Comparison of ENCODE assay signal across 1 cellular context in the genomic region with DNA sequence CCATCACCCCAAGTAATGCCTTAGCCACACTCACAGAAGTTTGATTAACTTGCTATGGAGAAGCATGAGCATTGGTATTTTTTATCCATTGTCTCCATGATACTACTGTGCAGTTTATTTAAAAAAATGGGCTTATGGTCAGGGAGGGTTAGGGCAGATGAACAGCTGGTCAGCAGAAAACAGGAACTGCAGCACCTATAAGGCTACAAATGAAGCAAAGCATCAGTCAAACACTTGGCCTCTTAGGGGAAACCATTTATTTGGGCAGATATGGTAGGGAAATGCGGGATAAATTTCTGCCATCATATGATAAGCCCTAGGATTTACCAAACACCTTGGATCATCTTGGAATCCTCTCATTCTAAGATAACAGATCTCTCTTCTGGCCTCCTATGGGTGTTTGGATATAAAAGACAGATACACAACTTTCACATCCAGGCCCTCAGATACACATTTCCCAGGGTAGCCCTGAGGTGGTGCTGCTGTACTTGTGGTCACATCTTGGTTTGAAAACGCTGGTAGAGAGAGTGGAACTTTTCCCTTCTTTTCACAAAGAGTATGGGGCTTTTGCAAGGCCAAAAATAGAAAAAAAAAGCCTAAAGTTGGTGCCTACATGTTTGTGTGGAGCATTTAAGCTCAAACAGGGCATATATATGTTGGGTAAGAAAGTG.
TF ChIP-seq lines count a peak whose summit lies in the region.

No MANE protein-coding gene starts in this region.

TF ChIP-seq in endothelial cell of umbilical vein, 7 proteins besides CTCF, POLR2A, EP300 and RAD21 (continued from another document):
- no peak for TF ChIP-seq MAX (IDR thresholded peaks at IDR 0.05; ENCODE audit: insufficient read depth, insufficient read length)
- no peak for TF ChIP-seq POLR2AphosphoS5 (IDR thresholded peaks at IDR 0.05; ENCODE audit: insufficient read depth, low read depth, low read length)
- no peak for TF ChIP-seq JUN (IDR thresholded peaks at IDR 0.05; ENCODE audit: borderline replicate concordance, insufficient read depth, insufficient read length, low read depth)
- TF ChIP-seq MYC (IDR thresholded peaks at IDR 0.05; ENCODE audit: low read depth, low read length), result no peak
- TF ChIP-seq EZH2 (IDR thresholded peaks at IDR 0.05; ENCODE audit: borderline replicate concordance, low read depth, low read length, severe bottlenecking), result no peak
